Comparison of ENCODE assay signal across 23 cellular contexts in genomic region chr10:76644481-76644880, GRCh38.
DNase-seq lines count a peak whose midpoint lies in the region; ATAC-seq, FAIRE-seq and TF ChIP-seq lines count a peak whose summit lies in the region.
"Had no signal": no experiment of that assay in that cellular context is flagged by ENCODE, and none has a peak within 500 bp of the region (broad histone marks: within the 10 kb centered on the region; RNA-seq: fewer than 3 reads in every experiment).

No MANE protein-coding gene starts in this region.

- no peaks in the 10 kb centered on the region for H3K79me1 ChIP-seq in IMR-90 (ENCODE audit: low read depth in 1 of 2, low read length in 2 of 2)

- no peak overlapping the region for H3K14ac ChIP-seq in IMR-90 (replicated peaks; ENCODE audit: low read depth, low read length)

- TF ChIP-seq POLR2A in IMR-90 (IDR thresholded peaks at IDR 0.05; ENCODE audit: low read depth, low read length), result no peak

- peak overlapping the region; percentile 16; the same call in 1 of the 2 replicates for H3K18ac ChIP-seq in IMR-90 (ENCODE audit: low read depth, low read length)

- H3K9me3 Mint-ChIP-seq in activated T-cell treated with anti-CD3 and anti-CD28 coated beads, Interleukin-2, amount 50 U/mL, for 4 hours, result no peaks in the 10 kb centered on the region

- H3K27ac ChIP-seq in IMR-90 (ENCODE audit: insufficient read depth, low read length) (no peak overlapping the region), muscle layer of colon (ENCODE audit: low read depth, low read length) (peak overlapping the region; percentile 29)

- WGBS in IMR-90 (ENCODE audit: extremely low coverage in 2 of 2, insufficient read length in 1 of 2), 2 experiments, result no CpG with 5 or more reads among the region's 2 CpGs

- no TSS peak for BruUV-seq in IMR-90 (replicated peaks; lab: Mats Ljungman, UMichigan)

- no peak overlapping the region for H4K5ac ChIP-seq in IMR-90 (ENCODE audit: low read depth, low read length)

- intact Hi-C loops in IMR-90 (cut with micrococcal nuclease), result loop anchor here (5.0 kb wide), 1 partner anchor 392 kb away; no protein-coding TSS in a partner anchor

- FAIRE-seq in urothelium cell line (lab: Jason Lieb, UNC), result peak; percentile 13
- FAIRE-seq: GM19239, H1 had no signal

- no peak overlapping the region for H2BK120ac ChIP-seq in IMR-90 (ENCODE audit: low read depth, low read length)

- H2AK9ac ChIP-seq in IMR-90 (replicated peaks; ENCODE audit: low read depth, low read length, poor library complexity), result no peak overlapping the region

- H3K4me1 ChIP-seq in IMR-90 (ENCODE audit: control insufficient read depth, insufficient read depth, low read length) (peaks cover 21% of the 10 kb centered on the region), muscle layer of colon (ENCODE audit: insufficient read depth, low read length) (peaks cover 87% of the 10 kb centered on the region)

- TF ChIP-seq RAD21 in IMR-90 (IDR thresholded peaks at IDR 0.05; ENCODE audit: low read length), result no peak

- H4K20me1 ChIP-seq in IMR-90 (ENCODE audit: insufficient read depth, low read length), result no peaks in the 10 kb centered on the region

- H2AFZ ChIP-seq in IMR-90 (replicated peaks; ENCODE audit: low read length, poor library complexity), result no peak overlapping the region

- no peak overlapping the region for H3K4me3 ChIP-seq in IMR-90 (ENCODE audit: insufficient read depth, low read depth, low read length)
- H3K4me3 ChIP-seq in muscle layer of colon (ENCODE audit: low read depth in 1 of 2, low read length in 2 of 2), result no peak overlapping the region

- no peak overlapping the region for H4K91ac ChIP-seq in IMR-90 (ENCODE audit: insufficient read depth, low read depth, low read length)

- in situ Hi-C loops in IMR-90 (cut with MboI; ENCODE audit: low sequenced_read_pairs), result no loop called here
- in situ Hi-C loops in KBM-7 (cut with MboI; ENCODE audit: low pct_unique_long_range_greater_than_20kb, low sequenced_read_pairs), result no loop called here

- no peak overlapping the region for H2BK15ac ChIP-seq in IMR-90 (ENCODE audit: low read depth, low read length)

- H3K4me3 Mint-ChIP-seq in activated T-cell treated with anti-CD3 and anti-CD28 coated beads, Interleukin-2, amount 50 U/mL, for 4 hours, result no peak overlapping the region
- H3K4me3 Mint-ChIP-seq: CD4-positive, alpha-beta memory T cell; IgD-negative memory B cell had no signal

- H3K4ac ChIP-seq in IMR-90 (ENCODE audit: low read depth, low read length), result no peak overlapping the region

- no peaks in the 10 kb centered on the region for H3K9me1 ChIP-seq in IMR-90 (ENCODE audit: insufficient read depth, low read length)

- no peak overlapping the region for H3K23ac ChIP-seq in IMR-90 (ENCODE audit: low read depth, low read length)

- H2BK20ac ChIP-seq in IMR-90 (ENCODE audit: low read depth, low read length), result no peak overlapping the region

- CTCF ChIA-PET in IMR-90 (lab: Yijun Ruan, JAX), result no interaction called here

- H4K8ac ChIP-seq in IMR-90 (ENCODE audit: low read depth in 2 of 2, low read length in 2 of 2), result no peak overlapping the region

- dilution Hi-C loops in IMR-90 (cut with HindIII; ENCODE audit: low sequenced_read_pairs, unreplicated experiment), result no loop called here

- no peak overlapping the region for H3K4me2 ChIP-seq in IMR-90 (ENCODE audit: low read depth, low read length)
- H3K4me2 ChIP-seq: SK-N-SH had no signal

- no peak overlapping the region for H2BK5ac ChIP-seq in IMR-90 (ENCODE audit: low read depth, low read length, poor library complexity, severe bottlenecking)

- H3K36me3 ChIP-seq in IMR-90 (ENCODE audit: control insufficient read depth, insufficient read depth, low read length) (no peaks in the 10 kb centered on the region), muscle layer of colon (ENCODE audit: insufficient read depth, low read length) (no peaks in the 10 kb centered on the region)

- POLR2A ChIA-PET in IMR-90 (lab: Charles Lee; ENCODE audit: unreplicated experiment), result no interaction called here

- H3K4me1 Mint-ChIP-seq in activated T-cell treated with anti-CD3 and anti-CD28 coated beads, Interleukin-2, amount 50 U/mL, for 4 hours (ENCODE audit: low read depth), result no peaks in the 10 kb centered on the region
- H3K4me1 Mint-ChIP-seq: CD4-positive, alpha-beta memory T cell; IgD-negative memory B cell had no signal

- H3K27me3 ChIP-seq in IMR-90 (ENCODE audit: control insufficient read depth, insufficient read depth, low read length) (no peaks in the 10 kb centered on the region), muscle layer of colon (ENCODE audit: control insufficient read depth in 1 of 2, insufficient read depth in 2 of 2, low read length in 2 of 2) (no peaks in the 10 kb centered on the region)

- DNase-seq in IMR-90 (no peak), astrocyte of the hippocampus (ENCODE audit: low read depth, low spot score) (peak; percentile 9), urothelium cell line (ENCODE audit: low spot score) (no peak), KBM-7 (no peak)
- no peak for DNase-seq in activated T-cell treated with anti-CD3 and anti-CD28 coated beads, Interleukin-2, amount 50 U/mL, for 4 hours
- no peak for DNase-seq in activated CD4-positive, alpha-beta T cell treated with anti-CD3 and anti-CD28 coated beads, Interleukin-2, amount 50 U/mL, for 48 hours
- DNase-seq: C1 segment of cervical spinal cord; CD4-positive, alpha-beta memory T cell; COR-L47; DMS79; HCEC 1CT; MV-4-11; NCI-H1105; NCI-H1436 treated with DMSO at 0.1 percent for 48 hours; NCI-H2029 treated with DMSO at 0.1 percent for 48 hours; NCI-H446 treated with DMSO at 0.1 percent for 48 hours; NCI-H526 treated with DMSO at 0.1 percent for 48 hours; OCI-M1; SK-N-SH had no signal

- no peaks in the 10 kb centered on the region for H3K36me3 Mint-ChIP-seq in activated T-cell treated with anti-CD3 and anti-CD28 coated beads, Interleukin-2, amount 50 U/mL, for 4 hours (ENCODE audit: insufficient read depth)
- H3K36me3 Mint-ChIP-seq: CD4-positive, alpha-beta memory T cell; IgD-negative memory B cell had no signal

- no peak overlapping the region for H3K9ac ChIP-seq in IMR-90 (ENCODE audit: low read depth, low read length)
- H3K9ac ChIP-seq in muscle layer of colon (ENCODE audit: low read length), result no peak overlapping the region
- H3K9ac ChIP-seq: SK-N-SH had no signal

- no peak for ATAC-seq in IMR-90 (ENCODE audit: low read depth)
- ATAC-seq in activated T-cell treated with anti-CD3 and anti-CD28 coated beads, Interleukin-2, amount 50 U/mL, for 4 hours, result no peak

- H3K56ac ChIP-seq in IMR-90 (ENCODE audit: extremely low read depth, insufficient read depth, low read length), result no peak overlapping the region

- no peak for TF ChIP-seq CTCF in IMR-90 (conservative IDR thresholded peaks at IDR 0.05; ENCODE audit: low read depth, low read length)

- no peaks in the 10 kb centered on the region for H3K27me3 Mint-ChIP-seq in activated T-cell treated with anti-CD3 and anti-CD28 coated beads, Interleukin-2, amount 50 U/mL, for 4 hours (ENCODE audit: low read depth)
- H3K27me3 Mint-ChIP-seq: CD4-positive, alpha-beta memory T cell; IgD-negative memory B cell had no signal

- no peak overlapping the region for H2AK5ac ChIP-seq in IMR-90 (ENCODE audit: low read depth, low read length)

- no peaks in the 10 kb centered on the region for H3K9me3 ChIP-seq in IMR-90 (ENCODE audit: control insufficient read depth, insufficient read depth, low read length)
- no peaks in the 10 kb centered on the region for H3K9me3 ChIP-seq in muscle layer of colon (ENCODE audit: low read length)
- H3K9me3 ChIP-seq: SK-N-SH had no signal

TF ChIP-seq in IMR-90, 13 proteins besides CTCF, POLR2A, EP300 and RAD21:
- TF ChIP-seq MAFK (IDR thresholded peaks at IDR 0.05; ENCODE audit: low read depth, low read length) (no peak), USF2 (IDR thresholded peaks at IDR 0.05; ENCODE audit: low read depth, low read length) (no peak), FOS (IDR thresholded peaks at IDR 0.05; ENCODE audit: low read depth, low read length) (no peak), MXI1 (IDR thresholded peaks at IDR 0.05; ENCODE audit: borderline replicate concordance, low read depth, low read length) (no peak)
